In the genomic region with DNA sequence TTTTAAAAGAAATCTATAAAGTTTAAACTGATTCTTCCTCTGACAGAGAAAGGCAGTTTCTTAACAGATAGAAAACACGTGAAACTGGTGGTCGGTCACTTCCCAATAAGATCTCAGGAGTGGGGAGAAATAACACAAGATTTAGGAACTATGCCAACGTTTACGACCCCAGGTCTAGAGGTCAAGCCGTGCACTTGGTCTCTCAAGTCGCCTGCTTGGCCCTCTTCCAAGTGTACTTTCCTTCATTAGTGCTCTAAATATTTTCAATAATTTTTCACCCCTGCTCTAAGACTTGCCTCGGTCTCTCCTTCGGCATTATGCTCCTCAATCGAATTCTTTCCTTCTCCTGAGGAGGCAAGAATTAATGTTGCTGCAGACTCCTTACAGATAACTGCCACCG, we compare ENCODE assay signal across 23 cellular contexts.
DNase-seq lines count a peak whose midpoint lies in the region; ATAC-seq, FAIRE-seq and TF ChIP-seq lines count a peak whose summit lies in the region.
"Had no signal": no experiment of that assay in that cellular context is flagged by ENCODE, and none has a peak within 500 bp of the region (broad histone marks: within the 10 kb centered on the region; RNA-seq: fewer than 3 reads in every experiment).

No MANE protein-coding gene starts in this region.

- no peak overlapping the region for H3K27ac ChIP-seq in CD4-positive, alpha-beta T cell (ENCODE audit: low read depth, low read length)
- H3K27ac ChIP-seq in KMS-11 (no peak overlapping the region), HepG2 (ENCODE audit: extremely low read length, insufficient read depth, low read length) (no peak overlapping the region)

- H3K27me3 ChIP-seq in CD4-positive, alpha-beta T cell (ENCODE audit: control insufficient read depth, insufficient read depth, low read length): no peaks in the 10 kb centered on the region
- no peaks in the 10 kb centered on the region for H3K27me3 ChIP-seq in KMS-11 (ENCODE audit: insufficient read depth, low read depth)
- H3K27me3 ChIP-seq in HepG2 (ENCODE audit: control insufficient read depth in 1 of 2, insufficient read depth in 2 of 2, low read length in 2 of 2): peaks cover 0 to 11% of the 10 kb centered on the region in 2 experiments; a peak in 4 of 5 replicates

- POLR2A ChIA-PET in CD4-positive, alpha-beta T cell (lab: Charles Lee): interaction anchor here (1.4 to 6.3 kb wide), 5 partner anchors 13 to 154 kb away, joined by 8 to 154 read pairs (median 36); a partner anchor contains a TSS
- POLR2A ChIA-PET in HepG2 (lab: Yijun Ruan, JAX): no interaction called here
- POLR2A ChIA-PET in activated CD4-positive, alpha-beta T cell treated with anti-CD3 and anti-CD28 coated beads, Interleukin-2, amount 10 ng/mL, durations not matched to agents 7 days and 5 days (lab: Charles Lee): interaction anchor here (0.6 to 0.8 kb wide), 2 partner anchors 23 to 37 kb away, joined by 3 to 5 read pairs; no protein-coding TSS in a partner anchor

- H3K4me1 ChIP-seq in KMS-11 (ENCODE audit: low read depth, poor library complexity, severe bottlenecking) (peaks cover 3% of the 10 kb centered on the region), HepG2 (ENCODE audit: insufficient read depth, low read length) (peaks cover 28% of the 10 kb centered on the region)

- TF ChIP-seq CTCF in CD4-positive, alpha-beta T cell (IDR thresholded peaks at IDR 0.05): no peak
- TF ChIP-seq CTCF in KMS-11 (conservative IDR thresholded peaks at IDR 0.05; ENCODE audit: low read depth, low read length): no peak
- no peak for TF ChIP-seq CTCF in neural crest cell (conservative IDR thresholded peaks at IDR 0.05)
- TF ChIP-seq CTCF in HepG2 (CRISPR knock-in tag; IDR thresholded peaks at IDR 0.05): no peak

- H3K36me3 ChIP-seq in KMS-11 (ENCODE audit: insufficient read depth): no peaks in the 10 kb centered on the region
- H3K36me3 ChIP-seq in HepG2 (replicated peaks in 1 of 2; ENCODE audit: control insufficient read depth in 1 of 2, insufficient read depth in 2 of 2, low read length in 2 of 2): no peaks in the 10 kb centered on the region

- H2AFZ ChIP-seq in KMS-11 (ENCODE audit: low read depth): no peak overlapping the region
- H2AFZ ChIP-seq in HepG2 (ENCODE audit: low read length): no peak overlapping the region

- peaks cover 40% of the 10 kb centered on the region for H3K4me1 Mint-ChIP-seq in CD4-positive, alpha-beta T cell (ENCODE audit: low read depth)
- H3K4me1 Mint-ChIP-seq in central memory CD8-positive, alpha-beta T cell: peaks cover 32% of the 10 kb centered on the region
- H3K4me1 Mint-ChIP-seq in neural crest cell: peaks cover 27% of the 10 kb centered on the region
- H3K4me1 Mint-ChIP-seq in activated CD4-positive, alpha-beta T cell treated with anti-CD3 and anti-CD28 coated beads, Interleukin-2, amount 10 ng/mL, durations not matched to agents 7 days and 5 days: peaks cover 43% of the 10 kb centered on the region

- TF ChIP-seq RAD21 in HepG2 (CRISPR knock-in tag; IDR thresholded peaks at IDR 0.05): no peak

- intact Hi-C loops in CD4-positive, alpha-beta T cell (cut with DNase I, micrococcal nuclease): loop anchor here in 1 of 2 experiments (2.0 to 10.0 kb wide), 3 partner anchors 23 to 1387 kb away; a partner anchor contains a TSS
- intact Hi-C loops in HepG2 (cut with micrococcal nuclease; ENCODE audit: unreplicated experiment): loop anchor here (2.0 to 5.0 kb wide), 3 partner anchors 15 to 1025 kb away; no protein-coding TSS in a partner anchor

- TF ChIP-seq EP300 in HepG2 (IDR thresholded peaks at IDR 0.05; ENCODE audit: low read depth in 2 of 2, low read length in 2 of 2) (no peak), HepG2 (CRISPR knock-in tag; IDR thresholded peaks at IDR 0.05; ENCODE audit: borderline replicate concordance) (no peak)

- H3K4me2 ChIP-seq in KMS-11: peak overlapping the region; percentile 46; the same call in 1 of the 2 replicates
- H3K4me2 ChIP-seq in HepG2 (ENCODE audit: low read depth, low read length): no peak overlapping the region
- H3K4me2 ChIP-seq: SK-N-SH had no signal

- H3K36me3 Mint-ChIP-seq in CD4-positive, alpha-beta T cell (ENCODE audit: low read depth): peaks cover 34% of the 10 kb centered on the region
- peaks cover 43% of the 10 kb centered on the region for H3K36me3 Mint-ChIP-seq in central memory CD8-positive, alpha-beta T cell (ENCODE audit: insufficient read depth)
- H3K36me3 Mint-ChIP-seq in neural crest cell (ENCODE audit: low read depth): peaks cover 15% of the 10 kb centered on the region
- peaks cover 10% of the 10 kb centered on the region for H3K36me3 Mint-ChIP-seq in activated CD4-positive, alpha-beta T cell treated with anti-CD3 and anti-CD28 coated beads, Interleukin-2, amount 10 ng/mL, durations not matched to agents 7 days and 5 days (ENCODE audit: low read depth)

- H4K20me1 ChIP-seq in KMS-11 (ENCODE audit: insufficient read depth) (no peaks in the 10 kb centered on the region), HepG2 (ENCODE audit: insufficient read depth, low read length) (no peaks in the 10 kb centered on the region)

- no peaks in the 10 kb centered on the region for H3K9me3 ChIP-seq in CD4-positive, alpha-beta T cell (ENCODE audit: control insufficient read depth, low read length)
- no peaks in the 10 kb centered on the region for H3K9me3 ChIP-seq in HepG2 (ENCODE audit: low read length)
- H3K9me3 ChIP-seq: SK-N-SH had no signal

- H3K27me3 Mint-ChIP-seq in CD4-positive, alpha-beta T cell: peaks cover 7% of the 10 kb centered on the region
- no peaks in the 10 kb centered on the region for H3K27me3 Mint-ChIP-seq in central memory CD8-positive, alpha-beta T cell
- peaks cover 36% of the 10 kb centered on the region for H3K27me3 Mint-ChIP-seq in neural crest cell (ENCODE audit: low read depth)
- H3K27me3 Mint-ChIP-seq in activated CD4-positive, alpha-beta T cell treated with anti-CD3 and anti-CD28 coated beads, Interleukin-2, amount 10 ng/mL, durations not matched to agents 7 days and 5 days: peaks cover 14% of the 10 kb centered on the region

- no TSS peak for BruUV-seq in HepG2 (replicated peaks; lab: Mats Ljungman, UMichigan)

- H3K9ac ChIP-seq in KMS-11: no peak overlapping the region
- H3K9ac ChIP-seq in HepG2 (ENCODE audit: insufficient read depth, low read depth, low read length): no peak overlapping the region
- H3K9ac ChIP-seq: SK-N-SH had no signal

- H3K27ac Mint-ChIP-seq in CD4-positive, alpha-beta T cell: peak overlapping the region; percentile 93
- peak overlapping the region; percentile 99 for H3K27ac Mint-ChIP-seq in central memory CD8-positive, alpha-beta T cell (ENCODE audit: low read depth)
- no peak overlapping the region for H3K27ac Mint-ChIP-seq in neural crest cell (ENCODE audit: unreplicated experiment)
- no peak overlapping the region for H3K27ac Mint-ChIP-seq in activated CD4-positive, alpha-beta T cell treated with anti-CD3 and anti-CD28 coated beads, Interleukin-2, amount 10 ng/mL, durations not matched to agents 7 days and 5 days
- H3K27ac Mint-ChIP-seq: B cell, CD14-positive monocyte had no signal

- H3K4me3 Mint-ChIP-seq in CD4-positive, alpha-beta T cell: no peak overlapping the region
- H3K4me3 Mint-ChIP-seq in central memory CD8-positive, alpha-beta T cell: no peak overlapping the region
- H3K4me3 Mint-ChIP-seq in neural crest cell: peak overlapping the region; percentile 96
- no peak overlapping the region for H3K4me3 Mint-ChIP-seq in activated CD4-positive, alpha-beta T cell treated with anti-CD3 and anti-CD28 coated beads, Interleukin-2, amount 10 ng/mL, durations not matched to agents 7 days and 5 days

- H3K4me3 ChIP-seq in KMS-11 (IDR thresholded peaks at IDR 0.05; ENCODE audit: insufficient read depth, low read depth, low read length) (no peak overlapping the region), HepG2 (replicated peaks in 1 of 3; ENCODE audit: insufficient read depth in 1 of 3, low read depth in 2 of 3, low read length in 3 of 3) (no peak overlapping the region)

- DNase-seq in CD4-positive, alpha-beta T cell: no peak
- no peak for DNase-seq in central memory CD8-positive, alpha-beta T cell (ENCODE audit: low spot score in 2 of 2)
- DNase-seq in neural crest cell (ENCODE audit: low read depth, low spot score) (no peak), dedifferentiated amniotic fluid mesenchymal stem cell (ENCODE audit: extremely low spot score) (no peak), HepG2 (ENCODE audit: low spot score) (no peak)
- no peak for DNase-seq in activated CD4-positive, alpha-beta T cell treated with anti-CD3 and anti-CD28 coated beads, Interleukin-2, amount 10 ng/mL, durations not matched to agents 7 days and 5 days
- DNase-seq: EL, GF-D8, MM.1S, NCI-H1092, NCI-H1436 treated with DMSO at 0.1 percent for 48 hours, NCI-H2029 treated with DMSO at 0.1 percent for 48 hours, NCI-H226, NCI-H510A treated with DMSO at 0.1 percent for 48 hours, NCI-H748 treated with DMSO at 0.1 percent for 48 hours, SIG-M5, SK-N-SH had no signal

- ATAC-seq in CD4-positive, alpha-beta T cell (ENCODE audit: poor library complexity): no peak
- ATAC-seq in central memory CD8-positive, alpha-beta T cell (replicated peaks; ENCODE audit: extremely low read depth, poor library complexity, severe bottlenecking): no peak
- ATAC-seq in HepG2: no peak
- ATAC-seq: Panc1 had no signal

- in situ Hi-C loops in HepG2 (cut with HindIII; ENCODE audit: extremely low pct_ligation_motif_present, low pct_unique_long_range_greater_than_20kb): loop anchor here (10.0 kb wide), 1 partner anchor 153 kb away; no protein-coding TSS in a partner anchor

- H3K79me2 ChIP-seq in KMS-11 (ENCODE audit: insufficient read depth, low read depth): no peaks in the 10 kb centered on the region
- H3K79me2 ChIP-seq in HepG2 (ENCODE audit: insufficient read depth, low read length): no peaks in the 10 kb centered on the region

- no peak for FAIRE-seq in HepG2 (lab: Jason Lieb, UNC)
- FAIRE-seq: A204.1, GM19239 had no signal

- TF ChIP-seq POLR2A in HepG2 (IDR thresholded peaks at IDR 0.05; ENCODE audit: insufficient read depth in 1 of 2, low read depth in 2 of 2, low read length in 2 of 2): no peak

- 68% methylated on average over 10 of the region's 10 CpGs for WGBS in HepG2 (ENCODE audit: low lambda C conversion rate)

- CTCF ChIA-PET in CD4-positive, alpha-beta T cell (lab: Charles Lee): interaction anchor here (1.4 to 2.0 kb wide), 2 partner anchors 24 to 154 kb away, joined by 7 to 12 read pairs; no protein-coding TSS in a partner anchor
- CTCF ChIA-PET in HepG2 (lab: Yijun Ruan, JAX; ENCODE audit: low intra/inter-chr PET ratio, low total read pairs): no interaction called here
- CTCF ChIA-PET in activated CD4-positive, alpha-beta T cell treated with anti-CD3 and anti-CD28 coated beads, Interleukin-2, amount 10 ng/mL, durations not matched to agents 7 days and 5 days (lab: Charles Lee): interaction anchor here (2.1 kb wide), 1 partner anchor 24 kb away, joined by 12 read pairs; no protein-coding TSS in a partner anchor

- H3K9me3 Mint-ChIP-seq in CD4-positive, alpha-beta T cell: peaks cover 13% of the 10 kb centered on the region
- peaks cover 12% of the 10 kb centered on the region for H3K9me3 Mint-ChIP-seq in central memory CD8-positive, alpha-beta T cell
- peaks cover 7% of the 10 kb centered on the region for H3K9me3 Mint-ChIP-seq in neural crest cell
- peaks cover 9% of the 10 kb centered on the region for H3K9me3 Mint-ChIP-seq in activated CD4-positive, alpha-beta T cell treated with anti-CD3 and anti-CD28 coated beads, Interleukin-2, amount 10 ng/mL, durations not matched to agents 7 days and 5 days

TF ChIP-seq in HepG2, 621 proteins besides CTCF, POLR2A, EP300 and RAD21 (continues in another document):
- TF ChIP-seq NPAS2 (CRISPR knock-in tag; IDR thresholded peaks at IDR 0.05; ENCODE audit: borderline replicate concordance): no peak

Comparison
In these comparisons a context has a peak if more than half of its experiments do, and no peak if none do; other contexts are left out.
1. H3K27ac Mint-ChIP-seq: peak in CD4-positive, alpha-beta T cell (single experiment) and central memory CD8-positive, alpha-beta T cell (single experiment); none in neural crest cell (single experiment) and activated CD4-positive, alpha-beta T cell treated with anti-CD3 and anti-CD28 coated beads, Interleukin-2, amount 10 ng/mL, durations not matched to agents 7 days and 5 days (single experiment).